Comparison of ENCODE assay signal across 10 cellular contexts in genomic region chr2:118822572-118822971, GRCh38. TPM values are rescaled to one million over a fixed set of nuclear protein-coding genes. Genes with fewer than 3 reads are reported as not detected.
"Had no signal": no experiment of that assay in that cellular context is flagged by ENCODE, and none has a peak within 500 bp of the region (broad histone marks: within the 10 kb centered on the region; RNA-seq: fewer than 3 reads in every experiment).

No MANE protein-coding gene starts in this region.

- DNase-seq: GOT3, H7, H9, HCEC 1CT, HFFc6 had no signal

- H3K27ac Mint-ChIP-seq: GM23338, HFFc6 had no signal

- FAIRE-seq: H1, H54 had no signal

- H3K9me3 Mint-ChIP-seq: GM23338, H9, HFFc6 had no signal

- H3K36me3 ChIP-seq: HAP-1 had no signal

- H3K4me2 ChIP-seq: GM23338 had no signal

- H3K4me3 ChIP-seq: GM23248, GM23338, HAP-1 had no signal

- H2AFZ ChIP-seq: GM23248, GM23338 had no signal

- H3K9ac ChIP-seq: GM23248 had no signal

- H3K27ac ChIP-seq: GM23248 had no signal

- H3K4me3 Mint-ChIP-seq: GM23338, H9, HFFc6 had no signal

- H3K4me1 ChIP-seq: HAP-1 had no signal

- H3K9me3 ChIP-seq: HAP-1 had no signal

RNA-seq across cellular contexts. Expression of gene EN1, which starts 24.9 kb away (rescaled TPM):
- total RNA-seq: H1, H7, H9, HFFc6 had no signal
- polyA plus RNA-seq: H1 had no signal
